ENCODE assay signal across 8 cellular contexts in the genomic region with DNA sequence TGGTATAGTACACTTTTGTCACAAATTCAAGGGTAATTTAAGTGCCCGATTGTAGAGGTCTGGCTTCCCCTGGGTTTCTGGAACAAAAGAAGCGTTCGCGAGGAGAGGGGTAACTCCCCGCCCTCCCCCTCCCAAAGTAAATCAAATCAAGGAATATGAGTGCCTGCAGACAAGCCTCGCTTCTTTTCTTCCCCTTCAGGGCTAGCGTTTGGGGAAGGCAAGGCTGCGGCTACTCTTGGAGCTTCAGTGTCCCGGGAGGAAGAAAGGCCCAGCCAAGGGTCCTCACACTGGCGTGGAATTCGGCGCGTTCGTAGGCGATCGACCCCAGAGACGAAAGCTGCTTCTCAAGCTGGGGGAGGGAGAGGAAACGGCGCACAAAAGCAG. TPM values are rescaled to one million over a fixed set of nuclear protein-coding genes. Genes with fewer than 3 reads are reported as not detected.
DNase-seq lines count a peak whose midpoint lies in the region; ATAC-seq and TF ChIP-seq lines count a peak whose summit lies in the region.

No MANE protein-coding gene starts in this region.

- H3K36me3 ChIP-seq in ACC112 (ENCODE audit: insufficient read depth, low read length) = no peaks in the 10 kb centered on the region
- H3K36me3 ChIP-seq in Loucy (ENCODE audit: insufficient read depth, low read length) = peaks cover 11% of the 10 kb centered on the region
- H3K36me3 ChIP-seq in colonic mucosa = no peaks in the 10 kb centered on the region
- H3K36me3 ChIP-seq in mucosa of stomach (ENCODE audit: control insufficient read depth, insufficient read depth, low read length) = no peaks in the 10 kb centered on the region

- DNase-seq in colonic mucosa (no peak), A172 (ENCODE audit: low spot score) (no peak)
- no peak for DNase-seq in activated effector memory CD4-positive, alpha-beta T cell treated with Interleukin-2 at 50 U/mL for 16 hours

- peaks cover 45% of the 10 kb centered on the region for H4K20me1 ChIP-seq in Loucy (ENCODE audit: insufficient read depth, low read length, poor library complexity, severe bottlenecking)

- H3K4me3 ChIP-seq in ACC112 (ENCODE audit: low read depth, low read length) (peak overlapping the region; percentile 91), Loucy (ENCODE audit: low read length, poor library complexity, severe bottlenecking) (peak overlapping the region; percentile 100), colonic mucosa (peak overlapping the region; percentile 93), mucosa of stomach (ENCODE audit: low read length) (peak overlapping the region; percentile 100)

- H3K27me3 ChIP-seq in ACC112 (ENCODE audit: insufficient read depth, low read length) (no peaks in the 10 kb centered on the region), Loucy (ENCODE audit: insufficient read depth, low read length, poor library complexity, severe bottlenecking) (peaks cover 22% of the 10 kb centered on the region), colonic mucosa (no peaks in the 10 kb centered on the region), mucosa of stomach (ENCODE audit: control insufficient read depth, insufficient read depth, low read length) (no peaks in the 10 kb centered on the region)

- H3K4me1 ChIP-seq in ACC112 (ENCODE audit: control insufficient read depth, insufficient read depth, low read length, unreplicated experiment) = peaks cover 16% of the 10 kb centered on the region
- peaks cover 24% of the 10 kb centered on the region for H3K4me1 ChIP-seq in Loucy (ENCODE audit: insufficient read depth, low read length, poor library complexity, severe bottlenecking)
- H3K4me1 ChIP-seq in colonic mucosa = peaks cover 4% of the 10 kb centered on the region
- peaks cover 6% of the 10 kb centered on the region for H3K4me1 ChIP-seq in mucosa of stomach (ENCODE audit: control insufficient read depth, insufficient read depth, low read length)

- no peaks in the 10 kb centered on the region for H3K9me3 ChIP-seq in Loucy (ENCODE audit: insufficient read depth, low read depth, low read length)
- H3K9me3 ChIP-seq in colonic mucosa = no peaks in the 10 kb centered on the region
- H3K9me3 ChIP-seq in mucosa of stomach (ENCODE audit: control insufficient read depth, low read length) = no peaks in the 10 kb centered on the region

- no peaks in the 10 kb centered on the region for H3K9me2 ChIP-seq in Loucy (replicated peaks; ENCODE audit: low read depth, low read length)

- peak overlapping the region; percentile 33 for H2AFZ ChIP-seq in ACC112 (ENCODE audit: low read length, unreplicated experiment)
- peak overlapping the region; percentile 14 for H2AFZ ChIP-seq in Loucy (ENCODE audit: low read length)

- H3K9ac ChIP-seq in Loucy (ENCODE audit: low read depth, low read length, poor library complexity, severe bottlenecking) = peak overlapping the region; percentile 100
- peak overlapping the region; percentile 89 to 98 for H3K9ac ChIP-seq in colonic mucosa (ENCODE audit: low read depth in 2 of 2, low read length in 2 of 2)
- H3K9ac ChIP-seq in mucosa of stomach (ENCODE audit: low read length) = peak overlapping the region; percentile 99

- ATAC-seq in GM18873 (IDR thresholded peaks at IDR 0.05; ENCODE audit: low FRiP score, unreplicated experiment) = no peak
- ATAC-seq in activated CD4-positive, CD25-positive, alpha-beta regulatory T cell treated with anti-CD3 and anti-CD28 coated beads, Interleukin-2, amount 50 U/mL, for 24 hours = no peak

- H3K27ac ChIP-seq in ACC112 (ENCODE audit: low read depth, low read length) (peak overlapping the region; percentile 85), colonic mucosa (peak overlapping the region; percentile 89)

- H3F3A ChIP-seq in Loucy (ENCODE audit: low read depth) = no peaks in the 10 kb centered on the region

- peak overlapping the region; percentile 91 for H3K4me2 ChIP-seq in Loucy (ENCODE audit: low read depth, low read length, poor library complexity, severe bottlenecking)

- TF ChIP-seq CTCF in Loucy (conservative IDR thresholded peaks at IDR 0.05; ENCODE audit: low read length) (no peak), colonic mucosa (IDR thresholded peaks at IDR 0.05) (no peak)

- intact Hi-C loops in colonic mucosa (cut with DNase I) = loop anchor here (5.0 kb wide), 1 partner anchor 93 kb away; no protein-coding TSS in a partner anchor

- peaks cover 62% of the 10 kb centered on the region for H3K79me2 ChIP-seq in ACC112 (ENCODE audit: control insufficient read depth, insufficient read depth, low read length, unreplicated experiment)
- H3K79me2 ChIP-seq in Loucy (ENCODE audit: insufficient read depth, low read length) = peaks cover 79% of the 10 kb centered on the region

RNA-seq across cellular contexts. Expression of a gene that starts 0.4 kb away (rescaled TPM):
- total RNA-seq in colonic mucosa = 100 to 1,000 TPM in 1 of 2 donors, 10 to 100 TPM in 1; 80.0 to 202 TPM
- total RNA-seq in A172 (2014; rRNA removed; shearing (Covaris generic)) = 235 and 265 TPM in 2 replicates
